Comparison of ENCODE assay signal across 27 cellular contexts in the genomic region with DNA sequence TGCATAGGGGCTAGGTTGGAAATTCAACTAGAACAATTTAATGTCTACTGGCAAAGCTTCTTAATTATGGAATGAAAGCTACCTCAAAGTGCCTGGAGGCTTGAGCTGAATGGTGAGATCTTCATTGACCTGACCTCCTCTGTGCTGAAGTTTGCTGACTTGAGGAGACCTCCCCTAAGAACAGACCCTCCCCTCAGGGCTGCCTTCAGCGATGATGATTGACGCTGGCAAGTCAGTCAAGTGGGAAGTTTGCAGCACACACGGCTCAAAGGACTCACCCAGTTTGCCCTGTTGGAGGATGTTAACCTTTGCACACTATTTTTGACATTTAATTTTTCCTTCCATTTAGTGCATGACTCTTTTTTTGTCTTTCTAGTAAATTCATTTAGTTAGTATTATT.
"Had no signal": no experiment of that assay in that cellular context is flagged by ENCODE, and none has a peak within 500 bp of the region (broad histone marks: within the 10 kb centered on the region; RNA-seq: fewer than 3 reads in every experiment).

No MANE protein-coding gene starts in this region.

- H3K4me3 ChIP-seq: stomach, suprapubic skin, testis, thoracic aorta, thyroid gland, tibial artery, tibial nerve, transverse colon, upper lobe of left lung, upper lobe of right lung, uterus, vagina had no signal

- H3K36me3 ChIP-seq: stomach, suprapubic skin, thoracic aorta, thyroid gland, tibial artery, transverse colon, upper lobe of left lung, upper lobe of right lung, uterus, vagina had no signal

- H3K9me3 ChIP-seq: stomach, suprapubic skin, testis, thoracic aorta, thyroid gland, tibial artery, tibial nerve, transverse colon, upper lobe of left lung, upper lobe of right lung, uterus, vagina had no signal

- H3K4me1 ChIP-seq: stomach, suprapubic skin, testis, thyroid gland, tibial artery, tibial nerve, upper lobe of left lung, upper lobe of right lung, uterus, vagina had no signal

- H3K27ac ChIP-seq: stomach, suprapubic skin, testis, thoracic aorta, thyroid gland, tibial artery, tibial nerve, transverse colon, upper lobe of left lung, upper lobe of right lung, uterus, vagina had no signal

- H3K27me3 ChIP-seq: stomach, suprapubic skin, testis, thyroid gland, tibial artery, tibial nerve, transverse colon, upper lobe of left lung, upper lobe of right lung, uterus, vagina had no signal

- ATAC-seq: stimulated activated effector memory CD8-positive, alpha-beta T cell treated with anti-CD3 and anti-CD28 coated beads, Interleukin-12 subunit alpha, Interleukin-12 subunit beta, amount 100 ng/mL, for 72 hours; stimulated activated memory B cell treated with anti-CD40 and anti-IgM and Interleukin-4, amounts not matched to agents 10 μg/mL and 1 μg/mL and 100 μg/mL, for 72 hours; stimulated activated naive B cell treated with anti-CD40 and anti-IgM and Interleukin-4, amounts not matched to agents 10 μg/mL and 1 μg/mL and 100 μg/mL, for 72 hours; stimulated activated naive CD8-positive, alpha-beta T cell treated with anti-CD3 and anti-CD28 coated beads, Interleukin-15, amount 100 ng/mL, for 72 hours; stimulated activated naive CD8-positive, alpha-beta T cell treated with anti-CD3 and anti-CD28 coated beads, Interleukin-15, Interleukin-2, amounts not matched to agents 100 U/mL and 50 U/mL, for 24 hours; upper lobe of right lung had no signal

- DNase-seq: stimulated activated CD4-positive, alpha-beta T cell treated with anti-CD3 and anti-CD28 coated beads, Interleukin-2, amount 100 ng/mL, for 48 hours; stimulated activated CD4-positive, alpha-beta T cell treated with anti-CD3 and anti-CD28 coated beads, Interleukin-4, amount 100 ng/mL, for 1 hour; stimulated activated CD4-positive, alpha-beta T cell treated with anti-CD3 and anti-CD28 coated beads, Interleukin-4, amount 100 ng/mL, for 24 hours; stimulated activated CD4-positive, alpha-beta T cell treated with anti-CD3 and anti-CD28 coated beads, Interleukin-4, amount 100 ng/mL, for 4 hours; stimulated activated CD8-positive, alpha-beta memory T cell treated with anti-CD3 and anti-CD28 coated beads, Interleukin-4, amount 100 ng/mL, for 48 hours; stimulated activated naive B cell treated with anti-CD40 and anti-IgM and Interleukin-4, amounts not matched to agents 10 μg/mL and 1 μg/mL and 100 μg/mL, for 72 hours; stimulated activated naive CD4-positive, alpha-beta T cell; stimulated activated naive CD4-positive, alpha-beta T cell treated with Interleukin-2 at 50 U/mL for 16 hours; stimulated activated naive CD8-positive, alpha-beta T cell treated with anti-CD3 and anti-CD28 coated beads, Interleukin-15, amount 100 ng/mL, for 72 hours; stimulated activated naive CD8-positive, alpha-beta T cell treated with anti-CD3 and anti-CD28 coated beads, Interleukin-15, Interleukin-2, amounts not matched to agents 100 U/mL and 50 U/mL, for 24 hours; stomach; substantia nigra; testis; thyroid gland; tibial artery; transverse colon; trophoblast cell; upper lobe of left lung; upper lobe of right lung; uterus had no signal

- FAIRE-seq: urothelium cell line had no signal
